16 cellular contexts compared by ENCODE assay signal in the genomic region with DNA sequence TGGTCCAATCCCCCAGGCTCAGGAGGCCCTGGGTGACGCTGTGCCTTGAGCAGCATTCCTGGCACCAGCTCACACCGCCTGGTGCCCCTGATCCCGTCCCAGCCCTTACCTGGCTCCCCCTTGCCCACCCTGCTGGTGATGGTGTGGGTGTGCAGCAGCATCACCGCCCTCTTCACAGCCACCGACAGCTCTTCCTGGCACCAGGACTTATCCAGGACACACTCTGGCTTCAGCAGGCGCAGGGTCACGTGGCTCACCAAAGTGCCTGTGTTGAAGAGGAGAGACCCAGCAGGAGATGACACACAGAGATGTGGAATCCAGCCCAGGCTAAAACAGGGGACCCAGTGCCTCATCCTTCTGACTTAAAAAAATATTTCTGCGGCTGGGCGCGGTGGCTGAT. TPM values are rescaled to one million over a fixed set of nuclear protein-coding genes. Genes with fewer than 3 reads are reported as not detected.
DNase-seq lines count a peak whose midpoint lies in the region; ATAC-seq, FAIRE-seq and TF ChIP-seq lines count a peak whose summit lies in the region.
"Had no signal": no experiment of that assay in that cellular context is flagged by ENCODE, and none has a peak within 500 bp of the region (broad histone marks: within the 10 kb centered on the region; RNA-seq: fewer than 3 reads in every experiment).

No MANE protein-coding gene starts in this region.

- no peak overlapping the region for H3K27ac ChIP-seq in HepG2 (ENCODE audit: extremely low read length, insufficient read depth, low read length)
- H3K27ac ChIP-seq in right lobe of liver: no peak overlapping the region
- H3K27ac ChIP-seq in K562 (ENCODE audit: extremely low read depth, low read depth, low read length): no peak overlapping the region
- H3K27ac ChIP-seq in kidney (ENCODE audit: low read depth in 2 of 2, low read length in 2 of 2): no peak overlapping the region
- H3K27ac ChIP-seq: BLaER1 treated with 17β-estradiol and CSF1 and Interleukin-3, amounts not matched to agents 10 nM and 100 nM; GM23248; HL-60 had no signal

- H3K27me3 ChIP-seq in HepG2 (ENCODE audit: control insufficient read depth in 1 of 2, insufficient read depth in 2 of 2, low read length in 2 of 2): no peaks in the 10 kb centered on the region
- H3K27me3 ChIP-seq in right lobe of liver: no peaks in the 10 kb centered on the region
- H3K27me3 ChIP-seq in K562 (ENCODE audit: control insufficient read depth in 2 of 2, insufficient read depth in 2 of 2, low read length in 2 of 2): no peaks in the 10 kb centered on the region
- H3K27me3 ChIP-seq: BLaER1 treated with 17β-estradiol and CSF1 and Interleukin-3, amounts not matched to agents 10 nM and 100 nM had no signal

- H3K79me2 ChIP-seq in HepG2 (ENCODE audit: insufficient read depth, low read length) (no peaks in the 10 kb centered on the region), K562 (ENCODE audit: control insufficient read depth, insufficient read depth, low read length) (no peaks in the 10 kb centered on the region)

- POLR2A ChIA-PET in HepG2 (lab: Yijun Ruan, JAX) (interaction anchor here (0.9 kb wide), 1 partner anchor 43 kb away, joined by 3 read pairs; the partner anchor contains the start of gene RPLP0), K562 (lab: Yijun Ruan, JAX) (interaction anchor here (1.1 to 1.5 kb wide), 2 partner anchors 9 to 20 kb away, joined by 4 read pairs; no protein-coding TSS in a partner anchor)

- no peak overlapping the region for H3K4me2 ChIP-seq in HepG2 (ENCODE audit: low read depth, low read length)
- H3K4me2 ChIP-seq in K562 (ENCODE audit: insufficient read depth, low read length): no peak overlapping the region
- H3K4me2 ChIP-seq: BLaER1 treated with 17β-estradiol and CSF1 and Interleukin-3, amounts not matched to agents 10 nM and 100 nM had no signal

- FAIRE-seq in HepG2 (lab: Jason Lieb, UNC) (no peak), K562 (lab: Jason Lieb, UNC) (no peak), kidney (lab: Jason Lieb, UNC) (no peak)
- FAIRE-seq: GM18507 had no signal

- in situ Hi-C loops in HepG2 (cut with HindIII; ENCODE audit: extremely low pct_ligation_motif_present, low pct_unique_long_range_greater_than_20kb) (no loop called here), K562 (cut with MboI) (no loop called here)

- BruUV-seq in HepG2 (replicated peaks; lab: Mats Ljungman, UMichigan) (no TSS peak), K562 (replicated peaks; lab: Mats Ljungman, UMichigan) (no TSS peak)

- CTCF ChIA-PET in HepG2 (lab: Yijun Ruan, JAX; ENCODE audit: low intra/inter-chr PET ratio, low total read pairs) (no interaction called here), K562 (lab: Yijun Ruan, JAX; ENCODE audit: low intra/inter-chr PET ratio) (no interaction called here)

- TF ChIP-seq EP300 in HepG2 (IDR thresholded peaks at IDR 0.05; ENCODE audit: low read depth in 2 of 2, low read length in 2 of 2) (no peak), HepG2 (CRISPR knock-in tag; IDR thresholded peaks at IDR 0.05; ENCODE audit: borderline replicate concordance) (no peak), K562 (IDR thresholded peaks at IDR 0.05; ENCODE audit: low read length) (no peak)

- H3K4me3 ChIP-seq in HepG2 (replicated peaks in 1 of 3; ENCODE audit: insufficient read depth in 1 of 3, low read depth in 2 of 3, low read length in 3 of 3) (no peak overlapping the region), right lobe of liver (no peak overlapping the region), K562 (no peak overlapping the region), kidney (ENCODE audit: low read length in 2 of 2) (no peak overlapping the region)
- H3K4me3 ChIP-seq: BLaER1 treated with 17β-estradiol and CSF1 and Interleukin-3, amounts not matched to agents 10 nM and 100 nM; GM23248 had no signal

- H4K20me1 ChIP-seq in HepG2 (ENCODE audit: insufficient read depth, low read length): no peaks in the 10 kb centered on the region
- H4K20me1 ChIP-seq in K562 (replicated peaks; ENCODE audit: control insufficient read depth, insufficient read depth, low read length): peaks cover 12% of the 10 kb centered on the region; the same call in 1 of the 2 replicates

- H3K36me3 ChIP-seq in HepG2 (replicated peaks in 1 of 2; ENCODE audit: control insufficient read depth in 1 of 2, insufficient read depth in 2 of 2, low read length in 2 of 2): peaks cover 79 to 97% of the 10 kb centered on the region in 2 experiments
- peaks cover 0 to 89% (median 59%) of the 10 kb centered on the region in 4 donors for H3K36me3 ChIP-seq in right lobe of liver
- peaks cover 98% of the 10 kb centered on the region for H3K36me3 ChIP-seq in K562 (ENCODE audit: control insufficient read depth, insufficient read depth, low read length)
- peaks cover 72 to 79% of the 10 kb centered on the region in 2 donors for H3K36me3 ChIP-seq in kidney (ENCODE audit: control insufficient read depth in 1 of 2, insufficient read depth in 2 of 2, low read length in 2 of 2)

- no peak for TF ChIP-seq RAD21 in HepG2 (CRISPR knock-in tag; IDR thresholded peaks at IDR 0.05)
- no peak for TF ChIP-seq RAD21 in K562 (CRISPR knock-in tag; conservative IDR thresholded peaks at IDR 0.05 in 1 of 2, IDR thresholded peaks at IDR 0.05 in 1 of 2)

- intact Hi-C loops in HepG2 (cut with micrococcal nuclease; ENCODE audit: unreplicated experiment): no loop called here
- intact Hi-C loops in right lobe of liver (cut with DNase I): no loop called here
- intact Hi-C loops in K562 (cut with micrococcal nuclease): no loop called here
- intact Hi-C loops in kidney (cut with DNase I): no loop called here

- no peaks in the 10 kb centered on the region for H3K9me3 ChIP-seq in HepG2 (ENCODE audit: low read length)
- no peaks in the 10 kb centered on the region for H3K9me3 ChIP-seq in right lobe of liver
- H3K9me3 ChIP-seq in K562 (replicated peaks; ENCODE audit: control insufficient read depth, insufficient read depth, low read depth, low read length): no peaks in the 10 kb centered on the region
- no peaks in the 10 kb centered on the region for H3K9me3 ChIP-seq in kidney (ENCODE audit: control insufficient read depth in 1 of 2, low read length in 2 of 2)
- H3K9me3 ChIP-seq: BLaER1 treated with 17β-estradiol and CSF1 and Interleukin-3, amounts not matched to agents 10 nM and 100 nM had no signal

- no peak overlapping the region for H3K9ac ChIP-seq in HepG2 (ENCODE audit: insufficient read depth, low read depth, low read length)
- H3K9ac ChIP-seq in K562 (ENCODE audit: insufficient read depth in 1 of 2, low read depth in 2 of 2, low read length in 2 of 2): no peak overlapping the region
- no peak overlapping the region for H3K9ac ChIP-seq in kidney (ENCODE audit: low read length in 2 of 2)
- H3K9ac ChIP-seq: BLaER1 treated with 17β-estradiol and CSF1 and Interleukin-3, amounts not matched to agents 10 nM and 100 nM; GM23248 had no signal

- H3K4me1 ChIP-seq in HepG2 (ENCODE audit: insufficient read depth, low read length) (peaks cover 9% of the 10 kb centered on the region; the same call in 1 of the 2 replicates), right lobe of liver (peaks cover 0 to 5% (median 0%) of the 10 kb centered on the region in 4 donors), K562 (replicated peaks in 1 of 2; ENCODE audit: control insufficient read depth in 2 of 2, insufficient read depth in 2 of 2, low read length in 2 of 2) (no peaks in the 10 kb centered on the region), kidney (ENCODE audit: control insufficient read depth in 1 of 2, insufficient read depth in 1 of 2, low read depth in 1 of 2, low read length in 2 of 2) (no peaks in the 10 kb centered on the region)
- H3K4me1 ChIP-seq: BLaER1 treated with 17β-estradiol and CSF1 and Interleukin-3, amounts not matched to agents 10 nM and 100 nM had no signal

- no peak for TF ChIP-seq CTCF in HepG2 (CRISPR knock-in tag; IDR thresholded peaks at IDR 0.05)
- TF ChIP-seq CTCF in right lobe of liver (IDR thresholded peaks at IDR 0.05): no peak
- no peak for TF ChIP-seq CTCF in K562 (IDR thresholded peaks at IDR 0.05 in 2 of 3, conservative IDR thresholded peaks at IDR 0.05 in 1 of 3; ENCODE audit: insufficient read depth in 2 of 3, low read depth in 1 of 3, low read length in 3 of 3)
- no peak for TF ChIP-seq CTCF in kidney (IDR thresholded peaks at IDR 0.05; ENCODE audit: borderline replicate concordance, extremely low read depth, insufficient read depth)

- TF ChIP-seq POLR2A in HepG2 (IDR thresholded peaks at IDR 0.05; ENCODE audit: insufficient read depth in 1 of 2, low read depth in 2 of 2, low read length in 2 of 2) (no peak), right lobe of liver (IDR thresholded peaks at IDR 0.05) (no peak), K562 (conservative IDR thresholded peaks at IDR 0.05) (no peak)

- peak; percentile 13; the same call in 1 of the 3 replicates for ATAC-seq in HepG2
- no peak for ATAC-seq in right lobe of liver
- ATAC-seq in K562: no peak
- ATAC-seq in GM18502 (IDR thresholded peaks at IDR 0.05; ENCODE audit: poor library complexity, unreplicated experiment): no peak
- no peak for ATAC-seq in HG02763 (IDR thresholded peaks at IDR 0.05; ENCODE audit: unreplicated experiment)

- no peaks in the 10 kb centered on the region for H3K9me1 ChIP-seq in K562 (ENCODE audit: control insufficient read depth, insufficient read depth, low read length)

- WGBS in HepG2 (ENCODE audit: low lambda C conversion rate): 100% methylated on average over 10 of the region's 10 CpGs
- 100% methylated on average over 3 of the region's 10 CpGs for WGBS in right lobe of liver (ENCODE audit: insufficient coverage, low coverage, low lambda C conversion rate, missing lambda C conversion rate)
- WGBS in K562 (ENCODE audit: insufficient coverage, low coverage, missing lambda C conversion rate): 95% methylated on average over 7 of the region's 10 CpGs

- DNase-seq in HepG2 (ENCODE audit: low spot score) (no peak), right lobe of liver (no peak), K562 (ENCODE audit: extremely low read depth in 1 of 4, low spot score in 3 of 4) (no peak), kidney (peak; percentile 48), NCI-H524 treated with DMSO at 0.1 percent for 48 hours (lab: John Stamatoyannopoulos, UW) (no peak)
- DNase-seq: 8988T; ACHN; CD4-positive, CD25-positive, alpha-beta regulatory T cell; DMS53; GM23248; H9 had no signal

- no peak overlapping the region for H2AFZ ChIP-seq in HepG2 (ENCODE audit: low read length)
- H2AFZ ChIP-seq in K562 (ENCODE audit: low read depth, low read length): no peak overlapping the region
- H2AFZ ChIP-seq: GM23248 had no signal

RNA-seq across cellular contexts. Expression of gene GCN1, which starts 36.2 kb away (rescaled TPM):
- total RNA-seq in HepG2 (2016; rRNA removed; fragmentation: Illumina TruSeq; extraction: Trizol) (66.7 and 83.0 TPM in 2 replicates), right lobe of liver (10 to 100 TPM; 29.9 to 62.8 (median 39.4) TPM), K562 (2014; rRNA removed) (96.4 and 124 TPM in 2 replicates), K562 (2014; rRNA removed; fragmentation: Illumina TruSeq; extraction: Trizol) (48.2 and 49.7 TPM in 2 replicates), K562 (2015; rRNA removed; fragmentation: Illumina TruSeq; extraction: Trizol) (51.5 and 54.4 TPM in 2 replicates), K562 (2021) (172 and 190 TPM in 2 replicates), kidney (77.6 TPM)
- total RNA-seq in HepG2 (2016; cell fraction: cytosol; rRNA removed; fragmentation: Illumina TruSeq; extraction: Trizol; ENCODE audit: low read depth): 59.7 and 67.2 TPM in 2 replicates
- total RNA-seq in HepG2 (2016; cell fraction: insoluble cytoplasmic fraction; rRNA removed; fragmentation: Illumina TruSeq; extraction: Trizol): 56.9 and 87.0 TPM in 2 replicates
- total RNA-seq in HepG2 (2016; cell fraction: membrane; rRNA removed; fragmentation: Illumina TruSeq; extraction: Trizol): 19.6 and 22.1 TPM in 2 replicates
- total RNA-seq in HepG2 (2016; cell fraction: nucleus; rRNA removed; fragmentation: Illumina TruSeq; extraction: Trizol): 125 and 128 TPM in 2 replicates
- polyA plus RNA-seq in HepG2 (2011; rRNA removed) (55.3 and 58.2 TPM in 2 replicates), K562 (2011; rRNA removed) (51.7 and 78.4 TPM in 2 replicates), K562 (2014; fragmentation: Illumina TruSeq; extraction: Trizol) (81.4 and 108 TPM in 2 replicates), K562 (2014; fragmentation: Nextera tagmentation; extraction: Ambion mirVana) (10 to 100 TPM; 11.9 to 18.2 TPM), K562 (2014; rRNA removed) (78.4 and 94.0 TPM in 2 replicates), kidney (ENCODE audit: insufficient read depth, low read depth, low replicate concordance) (12.2 TPM)
- polyA plus RNA-seq in HepG2 (2011; cell fraction: cytosol; rRNA removed): 20.5 and 25.6 TPM in 2 replicates
- 394 and 725 TPM in 2 replicates for polyA plus RNA-seq in HepG2 (2011; cell fraction: nucleus; rRNA removed)
- 47.0 and 60.6 TPM in 2 replicates for polyA plus RNA-seq in HepG2 (2012)
- 1.8 and 2.1 TPM in 2 replicates for polyA plus RNA-seq in HepG2 (2016; cell fraction: cytosol; fragmentation: Illumina TruSeq; extraction: Trizol; ENCODE audit: low read depth)
- polyA plus RNA-seq in HepG2 (2016; cell fraction: insoluble cytoplasmic fraction; fragmentation: Illumina TruSeq; extraction: Trizol; ENCODE audit: low read depth): 33.5 and 45.5 TPM in 2 replicates
- 4.1 and 5.4 TPM in 2 replicates for polyA plus RNA-seq in HepG2 (2016; cell fraction: membrane; fragmentation: Illumina TruSeq; extraction: Trizol; ENCODE audit: low read depth)
- polyA plus RNA-seq in HepG2 (2016; cell fraction: nucleus; fragmentation: Illumina TruSeq; extraction: Trizol; ENCODE audit: insufficient read depth, low read depth): 177 and 198 TPM in 2 replicates
- 204 and 255 TPM in 2 replicates for polyA minus RNA-seq in HepG2 (2011; rRNA and poly(A)+ RNA removed; ENCODE audit: low replicate concordance)
- polyA minus RNA-seq in HepG2 (2011; cell fraction: cytosol; rRNA and poly(A)+ RNA removed): 59.8 and 61.6 TPM in 2 replicates
- polyA minus RNA-seq in HepG2 (2011; cell fraction: nucleus; rRNA and poly(A)+ RNA removed): 229 and 237 TPM in 2 replicates
- total RNA-seq in K562 (2011; cell fraction: chromatin; rRNA removed; ENCODE audit: low replicate concordance): 689 and 1,391 TPM in 2 replicates
- 533 and 578 TPM in 2 replicates for total RNA-seq in K562 (2011; cell fraction: nucleolus; rRNA removed)
- total RNA-seq in K562 (2011; cell fraction: nucleoplasm; rRNA removed): 336 and 477 TPM in 2 replicates
- polyA plus RNA-seq in K562 (2011; cell fraction: cytosol; rRNA removed): 52.9 and 58.6 TPM in 2 replicates
- 319 and 415 TPM in 2 replicates for polyA plus RNA-seq in K562 (2011; cell fraction: nucleus; rRNA removed)
- polyA plus RNA-seq in K562 (2012): 82.4 and 85.4 TPM in 2 replicates
- 168 and 179 TPM in 2 replicates for polyA minus RNA-seq in K562 (2011; rRNA and poly(A)+ RNA removed)
- polyA minus RNA-seq in K562 (2011; cell fraction: cytosol; rRNA and poly(A)+ RNA removed): 131 and 132 TPM in 2 replicates
- polyA minus RNA-seq in K562 (2011; cell fraction: nucleus; rRNA and poly(A)+ RNA removed): 176 and 241 TPM in 2 replicates

RNA-seq across cellular contexts. Expression of gene RAB35, which starts 41.8 kb away (rescaled TPM):
- total RNA-seq in HepG2 (2016; rRNA removed; fragmentation: Illumina TruSeq; extraction: Trizol) (25.9 and 29.1 TPM in 2 replicates), right lobe of liver (10 to 100 TPM; 11.7 to 22.1 (median 14.7) TPM), K562 (2014; rRNA removed) (38.9 and 47.9 TPM in 2 replicates), K562 (2014; rRNA removed; fragmentation: Illumina TruSeq; extraction: Trizol) (19.5 and 22.9 TPM in 2 replicates), K562 (2015; rRNA removed; fragmentation: Illumina TruSeq; extraction: Trizol) (36.0 and 36.6 TPM in 2 replicates), K562 (2021) (66.8 and 76.3 TPM in 2 replicates), kidney (56.1 TPM)
- 3.9 and 4.0 TPM in 2 replicates for total RNA-seq in HepG2 (2016; cell fraction: cytosol; rRNA removed; fragmentation: Illumina TruSeq; extraction: Trizol; ENCODE audit: low read depth)
- 24.8 and 29.3 TPM in 2 replicates for total RNA-seq in HepG2 (2016; cell fraction: insoluble cytoplasmic fraction; rRNA removed; fragmentation: Illumina TruSeq; extraction: Trizol)
- 13.9 and 14.1 TPM in 2 replicates for total RNA-seq in HepG2 (2016; cell fraction: membrane; rRNA removed; fragmentation: Illumina TruSeq; extraction: Trizol)
- total RNA-seq in HepG2 (2016; cell fraction: nucleus; rRNA removed; fragmentation: Illumina TruSeq; extraction: Trizol): 11.8 and 14.0 TPM in 2 replicates
- polyA plus RNA-seq in HepG2 (2011; rRNA removed) (25.2 and 32.2 TPM in 2 replicates), K562 (2011; rRNA removed) (32.4 and 45.4 TPM in 2 replicates), K562 (2014; fragmentation: Illumina TruSeq; extraction: Trizol) (42.0 and 54.4 TPM in 2 replicates), K562 (2014; fragmentation: Nextera tagmentation; extraction: Ambion mirVana) (under 1 TPM; 0.65 to 0.94 TPM), K562 (2014; rRNA removed) (49.1 and 50.6 TPM in 2 replicates), kidney (ENCODE audit: insufficient read depth, low read depth, low replicate concordance) (23.2 TPM)
- 23.4 and 25.8 TPM in 2 replicates for polyA plus RNA-seq in HepG2 (2011; cell fraction: cytosol; rRNA removed)
- 23.2 and 27.6 TPM in 2 replicates for polyA plus RNA-seq in HepG2 (2011; cell fraction: nucleus; rRNA removed)
- polyA plus RNA-seq in HepG2 (2012): 24.8 and 25.8 TPM in 2 replicates
- 4.8 and 4.9 TPM in 2 replicates for polyA plus RNA-seq in HepG2 (2016; cell fraction: cytosol; fragmentation: Illumina TruSeq; extraction: Trizol; ENCODE audit: low read depth)
- 33.1 and 35.6 TPM in 2 replicates for polyA plus RNA-seq in HepG2 (2016; cell fraction: insoluble cytoplasmic fraction; fragmentation: Illumina TruSeq; extraction: Trizol; ENCODE audit: low read depth)
- 10.1 and 11.5 TPM in 2 replicates for polyA plus RNA-seq in HepG2 (2016; cell fraction: membrane; fragmentation: Illumina TruSeq; extraction: Trizol; ENCODE audit: low read depth)
- polyA plus RNA-seq in HepG2 (2016; cell fraction: nucleus; fragmentation: Illumina TruSeq; extraction: Trizol; ENCODE audit: insufficient read depth, low read depth): 32.5 and 34.1 TPM in 2 replicates
- 49.8 and 64.9 TPM in 2 replicates for polyA minus RNA-seq in HepG2 (2011; rRNA and poly(A)+ RNA removed; ENCODE audit: low replicate concordance)
- polyA minus RNA-seq in HepG2 (2011; cell fraction: cytosol; rRNA and poly(A)+ RNA removed): 17.8 and 21.5 TPM in 2 replicates
- 8.6 and 10.9 TPM in 2 replicates for polyA minus RNA-seq in HepG2 (2011; cell fraction: nucleus; rRNA and poly(A)+ RNA removed)
- 15.2 and 30.6 TPM in 2 replicates for total RNA-seq in K562 (2011; cell fraction: chromatin; rRNA removed; ENCODE audit: low replicate concordance)
- total RNA-seq in K562 (2011; cell fraction: nucleolus; rRNA removed): 19.2 and 20.5 TPM in 2 replicates
- 14.8 and 17.9 TPM in 2 replicates for total RNA-seq in K562 (2011; cell fraction: nucleoplasm; rRNA removed)
- 39.4 and 72.9 TPM in 2 replicates for polyA plus RNA-seq in K562 (2011; cell fraction: cytosol; rRNA removed)
- 23.4 and 33.0 TPM in 2 replicates for polyA plus RNA-seq in K562 (2011; cell fraction: nucleus; rRNA removed)
- 42.4 and 50.7 TPM in 2 replicates for polyA plus RNA-seq in K562 (2012)
- polyA minus RNA-seq in K562 (2011; rRNA and poly(A)+ RNA removed): 50.9 and 115 TPM in 2 replicates
- polyA minus RNA-seq in K562 (2011; cell fraction: cytosol; rRNA and poly(A)+ RNA removed): 29.8 and 41.0 TPM in 2 replicates
- 6.7 and 6.9 TPM in 2 replicates for polyA minus RNA-seq in K562 (2011; cell fraction: nucleus; rRNA and poly(A)+ RNA removed)

RNA-seq across cellular contexts. Expression of gene RPLP0, which starts 42.6 kb away (rescaled TPM):
- 2,915 and 3,025 TPM in 2 replicates for total RNA-seq in HepG2 (2016; rRNA removed; fragmentation: Illumina TruSeq; extraction: Trizol)
- total RNA-seq in HepG2 (2016; cell fraction: cytosol; rRNA removed; fragmentation: Illumina TruSeq; extraction: Trizol; ENCODE audit: low read depth): 12,942 and 14,844 TPM in 2 replicates
- 2,993 and 3,024 TPM in 2 replicates for total RNA-seq in HepG2 (2016; cell fraction: insoluble cytoplasmic fraction; rRNA removed; fragmentation: Illumina TruSeq; extraction: Trizol)
- 11,359 and 11,757 TPM in 2 replicates for total RNA-seq in HepG2 (2016; cell fraction: membrane; rRNA removed; fragmentation: Illumina TruSeq; extraction: Trizol)
- 1,126 and 1,259 TPM in 2 replicates for total RNA-seq in HepG2 (2016; cell fraction: nucleus; rRNA removed; fragmentation: Illumina TruSeq; extraction: Trizol)
- polyA plus RNA-seq in HepG2 (2011; rRNA removed): 5,570 and 6,229 TPM in 2 replicates
- 8,040 and 9,457 TPM in 2 replicates for polyA plus RNA-seq in HepG2 (2011; cell fraction: cytosol; rRNA removed)
- 2,511 and 2,559 TPM in 2 replicates for polyA plus RNA-seq in HepG2 (2011; cell fraction: nucleus; rRNA removed)
- polyA plus RNA-seq in HepG2 (2012): 2,582 and 3,579 TPM in 2 replicates
- polyA plus RNA-seq in HepG2 (2016; cell fraction: cytosol; fragmentation: Illumina TruSeq; extraction: Trizol; ENCODE audit: low read depth): 15,203 and 16,637 TPM in 2 replicates
- polyA plus RNA-seq in HepG2 (2016; cell fraction: insoluble cytoplasmic fraction; fragmentation: Illumina TruSeq; extraction: Trizol; ENCODE audit: low read depth): 2,845 and 2,926 TPM in 2 replicates
- 10,153 and 10,714 TPM in 2 replicates for polyA plus RNA-seq in HepG2 (2016; cell fraction: membrane; fragmentation: Illumina TruSeq; extraction: Trizol; ENCODE audit: low read depth)
- 1,939 and 1,982 TPM in 2 replicates for polyA plus RNA-seq in HepG2 (2016; cell fraction: nucleus; fragmentation: Illumina TruSeq; extraction: Trizol; ENCODE audit: insufficient read depth, low read depth)
- polyA minus RNA-seq in HepG2 (2011; rRNA and poly(A)+ RNA removed; ENCODE audit: low replicate concordance): 4,147 and 6,586 TPM in 2 replicates
- 1,238 and 1,297 TPM in 2 replicates for polyA minus RNA-seq in HepG2 (2011; cell fraction: cytosol; rRNA and poly(A)+ RNA removed)
- polyA minus RNA-seq in HepG2 (2011; cell fraction: nucleus; rRNA and poly(A)+ RNA removed): 657 and 805 TPM in 2 replicates
- 1,000 to 10,000 TPM in 2 of 6 experiments, 100 to 1,000 TPM in 4; 549 to 1,070 (median 665) TPM for total RNA-seq in right lobe of liver
- total RNA-seq in K562 (2011; cell fraction: chromatin; rRNA removed; ENCODE audit: low replicate concordance): 1,112 and 2,318 TPM in 2 replicates
- total RNA-seq in K562 (2011; cell fraction: nucleolus; rRNA removed): 2,659 and 3,037 TPM in 2 replicates
- 2,953 and 5,147 TPM in 2 replicates for total RNA-seq in K562 (2011; cell fraction: nucleoplasm; rRNA removed)
- 4,900 and 6,436 TPM in 2 replicates for total RNA-seq in K562 (2014; rRNA removed)
- 3,191 and 3,833 TPM in 2 replicates for total RNA-seq in K562 (2014; rRNA removed; fragmentation: Illumina TruSeq; extraction: Trizol)
- 3,802 and 3,820 TPM in 2 replicates for total RNA-seq in K562 (2015; rRNA removed; fragmentation: Illumina TruSeq; extraction: Trizol)
- total RNA-seq in K562 (2021): 3,845 and 4,075 TPM in 2 replicates
- polyA plus RNA-seq in K562 (2011; rRNA removed): 7,931 and 10,886 TPM in 2 replicates
- polyA plus RNA-seq in K562 (2011; cell fraction: cytosol; rRNA removed): 11,423 and 15,718 TPM in 2 replicates
- polyA plus RNA-seq in K562 (2011; cell fraction: nucleus; rRNA removed): 3,653 and 4,979 TPM in 2 replicates
- 4,990 and 8,357 TPM in 2 replicates for polyA plus RNA-seq in K562 (2012)
- 5,372 and 5,510 TPM in 2 replicates for polyA plus RNA-seq in K562 (2014; fragmentation: Illumina TruSeq; extraction: Trizol)
- polyA plus RNA-seq in K562 (2014; fragmentation: Nextera tagmentation; extraction: Ambion mirVana): 1,000 to 10,000 TPM; 6,875 to 7,674 TPM
- 6,483 and 6,682 TPM in 2 replicates for polyA plus RNA-seq in K562 (2014; rRNA removed)
- 5,001 and 5,431 TPM in 2 replicates for polyA minus RNA-seq in K562 (2011; rRNA and poly(A)+ RNA removed)
- polyA minus RNA-seq in K562 (2011; cell fraction: cytosol; rRNA and poly(A)+ RNA removed): 2,569 and 3,110 TPM in 2 replicates
- 738 and 1,257 TPM in 2 replicates for polyA minus RNA-seq in K562 (2011; cell fraction: nucleus; rRNA and poly(A)+ RNA removed)
- 1,384 TPM for total RNA-seq in kidney
- 1,654 TPM for polyA plus RNA-seq in kidney (ENCODE audit: insufficient read depth, low read depth, low replicate concordance)

Comparison
In these comparisons a context has a peak if more than half of its experiments do, and no peak if none do; other contexts are left out.
1. Of the 241 proteins assayed by ChIP-seq in both HepG2 and K562: peak only in HepG2: none; only in K562: POLR2AphosphoS5 and POLR2G; in both: none; in neither: 239.